In genomic region chr14:50798048-50798421, GRCh38 we compare ENCODE assay signal across 10 cellular contexts. TPM values are rescaled to one million over a fixed set of nuclear protein-coding genes. Genes with fewer than 3 reads are reported as not detected.
DNase-seq lines count a peak whose midpoint lies in the region; ATAC-seq and TF ChIP-seq lines count a peak whose summit lies in the region.
"Had no signal": no experiment of that assay in that cellular context is flagged by ENCODE, and none has a peak within 500 bp of the region (broad histone marks: within the 10 kb centered on the region; RNA-seq: fewer than 3 reads in every experiment).

No MANE protein-coding gene starts in this region.

- H3K4me2 ChIP-seq in mesenchymal stem cell (ENCODE audit: low read length, poor library complexity, severe bottlenecking): no peak overlapping the region

- ATAC-seq in GM18858 (IDR thresholded peaks at IDR 0.05; ENCODE audit: unreplicated experiment) (peak; percentile 90), GM21717 (IDR thresholded peaks at IDR 0.05; ENCODE audit: unreplicated experiment) (peak; percentile 61), HG03442 (IDR thresholded peaks at IDR 0.05; ENCODE audit: unreplicated experiment) (peak; percentile 60)

- H3K27me3 ChIP-seq in mesenchymal stem cell (ENCODE audit: control insufficient read depth in 1 of 2, insufficient read depth in 1 of 2, low read length in 2 of 2) (no peaks in the 10 kb centered on the region), WERI-Rb-1 (ENCODE audit: insufficient read depth, low read depth, severe bottlenecking) (no peaks in the 10 kb centered on the region)

- DNase-seq in mesenchymal stem cell (no peak), KG1 (lab: John Stamatoyannopoulos, UW) (no peak), HCEC 1CT (no peak), WERI-Rb-1 (no peak)
- no peak for DNase-seq in activated T-cell treated with anti-CD3 and anti-CD28 coated beads, Interleukin-2, amount 50 U/mL, for 24 hours
- DNase-seq: NCI-H1930 had no signal

- 100% methylated on average over 2 of the region's 2 CpGs for whole genome bisulfite sequencing in mesenchymal stem cell

- H3K36me3 ChIP-seq in mesenchymal stem cell (ENCODE audit: control insufficient read depth in 1 of 2, insufficient read depth in 2 of 2, low read depth in 1 of 2, low read length in 2 of 2): peaks cover 3 to 6% of the 10 kb centered on the region in 2 experiments
- peaks cover 16% of the 10 kb centered on the region for H3K36me3 ChIP-seq in WERI-Rb-1

- H2AFZ ChIP-seq in mesenchymal stem cell (ENCODE audit: low read depth, low read length): no peak overlapping the region

- peaks cover 48% of the 10 kb centered on the region for H3K4me1 Mint-ChIP-seq in activated T-cell treated with anti-CD3 and anti-CD28 coated beads, Interleukin-2, amount 50 U/mL, for 24 hours (ENCODE audit: low read depth)

- no peak overlapping the region for H3K9ac ChIP-seq in mesenchymal stem cell (ENCODE audit: low read length)

- peak overlapping the region; percentile 71 for H2AK5ac ChIP-seq in mesenchymal stem cell (ENCODE audit: low read length, severe bottlenecking)

- H3K23ac ChIP-seq in mesenchymal stem cell (ENCODE audit: low read length in 2 of 2): no peak overlapping the region

- no peaks in the 10 kb centered on the region for H3K27me3 Mint-ChIP-seq in activated T-cell treated with anti-CD3 and anti-CD28 coated beads, Interleukin-2, amount 50 U/mL, for 24 hours
- H3K27me3 Mint-ChIP-seq: dendritic cell treated with granulocyte-macrophage colony-stimulating factor and Interleukin-4, amounts not matched to agents 40 ng/mL and 50 ng/mL, for 4 days had no signal

- no peak overlapping the region for H3K4ac ChIP-seq in mesenchymal stem cell (ENCODE audit: low read depth in 1 of 2, low read length in 2 of 2)

- H3K79me1 ChIP-seq in mesenchymal stem cell (replicated peaks; ENCODE audit: low read length, poor library complexity, severe bottlenecking): peaks cover 27% of the 10 kb centered on the region

- no peak overlapping the region for H4K91ac ChIP-seq in mesenchymal stem cell (ENCODE audit: low read length)

- H3K4me3 ChIP-seq in mesenchymal stem cell (ENCODE audit: insufficient read depth in 1 of 2, low read depth in 1 of 2, low read length in 2 of 2): no peak overlapping the region
- no peak overlapping the region for H3K4me3 ChIP-seq in WERI-Rb-1 (ENCODE audit: low read depth, low read length)

- no peak for TF ChIP-seq CTCF in WERI-Rb-1 (IDR thresholded peaks at IDR 0.05; ENCODE audit: low read depth, low read length)

- H3K36me3 Mint-ChIP-seq in activated T-cell treated with anti-CD3 and anti-CD28 coated beads, Interleukin-2, amount 50 U/mL, for 24 hours (ENCODE audit: low read depth): peaks cover 51% of the 10 kb centered on the region

- no peak overlapping the region for H3K18ac ChIP-seq in mesenchymal stem cell (ENCODE audit: low read depth in 1 of 2, low read length in 2 of 2)

- no peak overlapping the region for H3K14ac ChIP-seq in mesenchymal stem cell (ENCODE audit: low read length in 2 of 2)

- H3K27ac Mint-ChIP-seq in activated T-cell treated with anti-CD3 and anti-CD28 coated beads, Interleukin-2, amount 50 U/mL, for 24 hours: no peak overlapping the region
- H3K27ac Mint-ChIP-seq: dendritic cell treated with granulocyte-macrophage colony-stimulating factor and Interleukin-4, amounts not matched to agents 40 ng/mL and 50 ng/mL, for 4 days had no signal

- H3K9me3 ChIP-seq in mesenchymal stem cell (ENCODE audit: control insufficient read depth, low read length) (no peaks in the 10 kb centered on the region), WERI-Rb-1 (ENCODE audit: severe bottlenecking) (no peaks in the 10 kb centered on the region)

- H2BK15ac ChIP-seq in mesenchymal stem cell (ENCODE audit: low read depth, poor library complexity, severe bottlenecking): no peak overlapping the region

- no peak overlapping the region for H3K27ac ChIP-seq in mesenchymal stem cell (ENCODE audit: low read length, poor library complexity, severe bottlenecking)
- H3K27ac ChIP-seq in WERI-Rb-1: no peak overlapping the region

- no peak overlapping the region for H3K4me3 Mint-ChIP-seq in activated T-cell treated with anti-CD3 and anti-CD28 coated beads, Interleukin-2, amount 50 U/mL, for 24 hours
- H3K4me3 Mint-ChIP-seq: dendritic cell treated with granulocyte-macrophage colony-stimulating factor and Interleukin-4, amounts not matched to agents 40 ng/mL and 50 ng/mL, for 4 days had no signal

- no peak overlapping the region for H2BK12ac ChIP-seq in mesenchymal stem cell (ENCODE audit: low read length in 2 of 2)

- H4K8ac ChIP-seq in mesenchymal stem cell (ENCODE audit: low read length): peak overlapping the region; percentile 2

- H3K4me1 ChIP-seq in mesenchymal stem cell (ENCODE audit: control insufficient read depth, insufficient read depth, low read depth, low read length): peaks cover 8% of the 10 kb centered on the region

- H2BK120ac ChIP-seq in mesenchymal stem cell (ENCODE audit: low read depth, low read length): no peak overlapping the region

- H2BK5ac ChIP-seq in mesenchymal stem cell (ENCODE audit: low read depth, low read length, poor library complexity, severe bottlenecking): no peak overlapping the region

- H3K9me3 Mint-ChIP-seq in activated T-cell treated with anti-CD3 and anti-CD28 coated beads, Interleukin-2, amount 50 U/mL, for 24 hours: no peaks in the 10 kb centered on the region
- H3K9me3 Mint-ChIP-seq: dendritic cell treated with granulocyte-macrophage colony-stimulating factor and Interleukin-4, amounts not matched to agents 40 ng/mL and 50 ng/mL, for 4 days had no signal

RNA-seq across cellular contexts. Expression of gene NIN, which starts 32.9 kb away (rescaled TPM):
- polyA plus RNA-seq in mesenchymal stem cell (2013, experiment 1 of 2): 18.3 TPM
- polyA plus RNA-seq in mesenchymal stem cell (2013, experiment 2 of 2): 17.2 TPM
